In the genomic region with DNA sequence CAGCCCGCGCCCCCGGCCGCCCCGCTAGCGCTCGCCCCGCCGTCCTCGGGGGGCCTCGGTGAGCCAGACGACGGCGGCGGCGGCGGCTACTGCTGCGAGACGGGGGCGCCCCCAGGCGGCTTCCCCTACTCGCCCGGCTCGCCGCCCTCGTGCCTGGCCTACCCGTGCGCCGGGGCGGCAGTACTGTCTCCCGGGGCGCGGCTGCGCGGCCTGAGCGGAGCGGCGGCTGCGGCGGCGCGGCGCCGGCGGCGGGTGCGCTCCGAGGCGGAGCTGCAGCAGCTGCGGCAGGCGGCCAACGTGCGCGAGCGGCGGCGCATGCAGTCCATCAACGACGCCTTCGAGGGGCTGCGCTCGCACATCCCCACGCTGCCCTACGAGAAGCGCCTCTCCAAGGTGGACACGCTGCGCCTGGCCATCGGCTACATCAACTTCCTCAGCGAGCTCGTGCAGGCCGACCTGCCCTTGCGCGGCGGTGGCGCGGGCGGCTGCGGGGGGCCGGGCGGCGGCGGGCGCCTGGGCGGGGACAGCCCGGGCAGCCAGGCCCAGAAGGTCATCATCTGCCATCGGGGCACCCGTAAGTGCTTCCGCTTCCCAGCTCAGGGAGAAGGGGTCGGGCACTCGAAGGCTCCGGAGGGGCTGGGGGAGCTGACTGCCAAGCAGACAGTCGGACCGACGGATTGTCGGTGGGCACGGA, we compare ENCODE assay signal across 21 cellular contexts. TPM values are rescaled to one million over a fixed set of nuclear protein-coding genes. Genes with fewer than 3 reads are reported as not detected.
DNase-seq lines count a peak whose midpoint lies in the region; ATAC-seq and TF ChIP-seq lines count a peak whose summit lies in the region.
"Had no signal": no experiment of that assay in that cellular context is flagged by ENCODE, and none has a peak within 500 bp of the region (broad histone marks: within the 10 kb centered on the region; RNA-seq: fewer than 3 reads in every experiment).

No MANE protein-coding gene starts in this region.

- H3K9me2 ChIP-seq in neural cell (ENCODE audit: insufficient read depth, low read length) (no peaks in the 10 kb centered on the region), PC-3 (replicated peaks; ENCODE audit: low read length) (no peaks in the 10 kb centered on the region)

- H3K9me3 ChIP-seq in HUES48 (ENCODE audit: control insufficient read depth, insufficient read depth, low read length), result no peaks in the 10 kb centered on the region
- H3K9me3 ChIP-seq in neural cell (ENCODE audit: low read length), result no peaks in the 10 kb centered on the region
- H3K9me3 ChIP-seq in PC-3 (ENCODE audit: low read length), result no peaks in the 10 kb centered on the region
- no peaks in the 10 kb centered on the region for H3K9me3 ChIP-seq in colonic mucosa
- H3K9me3 ChIP-seq: heart left ventricle, left lung, upper lobe of left lung had no signal

- CTCF ChIA-PET in PC-3 (lab: Charles Lee), result no interaction called here

- H2AFZ ChIP-seq in neural cell (ENCODE audit: low read depth, low read length) (no peak overlapping the region), PC-3 (ENCODE audit: low read length) (no peak overlapping the region)

- intact Hi-C loops in PC-3 (cut with micrococcal nuclease), result no loop called here
- intact Hi-C loops in colonic mucosa (cut with DNase I), result no loop called here

- no peak for ATAC-seq in PC-3
- ATAC-seq: heart left ventricle, left lung had no signal

- H3K36me3 ChIP-seq in HUES48 (ENCODE audit: control insufficient read depth, insufficient read depth, low read length) (no peaks in the 10 kb centered on the region), neural cell (ENCODE audit: insufficient read depth, low read length) (no peaks in the 10 kb centered on the region), PC-3 (ENCODE audit: low read depth, low read length) (no peaks in the 10 kb centered on the region), colonic mucosa (no peaks in the 10 kb centered on the region)
- H3K36me3 ChIP-seq: heart left ventricle, left lung, upper lobe of left lung had no signal

- H3K27me3 ChIP-seq in HUES48 (ENCODE audit: control insufficient read depth, insufficient read depth, low read length) (peaks cover 99% of the 10 kb centered on the region), neural cell (ENCODE audit: insufficient read depth, low read depth, low read length) (peaks cover 98% of the 10 kb centered on the region), PC-3 (ENCODE audit: low read length) (peaks cover 22% of the 10 kb centered on the region), colonic mucosa (peaks cover 59% of the 10 kb centered on the region)

- H3K4me1 ChIP-seq in HUES48 (ENCODE audit: control insufficient read depth, insufficient read depth, low read length) (peaks cover 28% of the 10 kb centered on the region), PC-3 (ENCODE audit: insufficient read depth, low read length) (no peaks in the 10 kb centered on the region), colonic mucosa (no peaks in the 10 kb centered on the region)

- TF ChIP-seq EP300 in neural cell (conservative IDR thresholded peaks at IDR 0.05; ENCODE audit: poor library complexity, severe bottlenecking), result no peak

- H3K27ac ChIP-seq in HUES48 (ENCODE audit: low read depth, low read length) (no peak overlapping the region), coronary artery (no peak overlapping the region), neural cell (ENCODE audit: low read length) (no peak overlapping the region), PC-3 (ENCODE audit: low read length) (no peak overlapping the region), colonic mucosa (no peak overlapping the region)
- H3K27ac ChIP-seq: 22Rv1, heart left ventricle, left lung, upper lobe of left lung had no signal

- H3K27me3 Mint-ChIP-seq in osteocyte (ENCODE audit: unreplicated experiment), result peaks cover 70% of the 10 kb centered on the region

- no peaks in the 10 kb centered on the region for H3K9me3 Mint-ChIP-seq in osteocyte (ENCODE audit: unreplicated experiment)
- H3K9me3 Mint-ChIP-seq: CD4-positive, alpha-beta T cell had no signal

- H3K9ac ChIP-seq in HUES48 (ENCODE audit: low read depth, low read length) (no peak overlapping the region), neural cell (ENCODE audit: low read length) (no peak overlapping the region), PC-3 (ENCODE audit: low read length) (no peak overlapping the region), colonic mucosa (ENCODE audit: low read depth in 2 of 2, low read length in 2 of 2) (no peak overlapping the region)

- no TSS peak for BruUV-seq in PC-3 (replicated peaks; lab: Mats Ljungman, UMichigan)

- H3K4me2 ChIP-seq in neural cell (ENCODE audit: low read length), result no peak overlapping the region
- H3K4me2 ChIP-seq in PC-3 (ENCODE audit: low read length), result no peak overlapping the region

- H4K20me1 ChIP-seq in neural cell (ENCODE audit: insufficient read depth), result no peaks in the 10 kb centered on the region
- no peaks in the 10 kb centered on the region for H4K20me1 ChIP-seq in PC-3 (ENCODE audit: low read length)

- peak; percentile 10 for TF ChIP-seq RAD21 in neural cell (conservative IDR thresholded peaks at IDR 0.05)

- H3K4me3 Mint-ChIP-seq in osteocyte (ENCODE audit: unreplicated experiment), result no peak overlapping the region
- H3K4me3 Mint-ChIP-seq: CD4-positive, alpha-beta T cell had no signal

- no peak for TF ChIP-seq CTCF in coronary artery (IDR thresholded peaks at IDR 0.05)
- peak; percentile 25 for TF ChIP-seq CTCF in neural cell (IDR thresholded peaks at IDR 0.05; ENCODE audit: poor library complexity, severe bottlenecking)
- TF ChIP-seq CTCF in osteocyte (IDR thresholded peaks at IDR 0.05), result no peak
- TF ChIP-seq CTCF in PC-3 (conservative IDR thresholded peaks at IDR 0.05; ENCODE audit: low read depth, low read length), result no peak
- no peak for TF ChIP-seq CTCF in colonic mucosa (IDR thresholded peaks at IDR 0.05)

- H3K4me3 ChIP-seq in HUES48 (ENCODE audit: low read depth, low read length), result peak overlapping the region; percentile 44; the same call in 1 of the 2 replicates
- H3K4me3 ChIP-seq in coronary artery, result peak overlapping the region; percentile 43
- H3K4me3 ChIP-seq in neural cell (ENCODE audit: low read length), result peak overlapping the region; percentile 40
- no peak overlapping the region for H3K4me3 ChIP-seq in PC-3 (ENCODE audit: low read length)
- H3K4me3 ChIP-seq in colonic mucosa, result no peak overlapping the region
- H3K4me3 ChIP-seq: left lung had no signal

- H3F3A ChIP-seq in neural cell (ENCODE audit: insufficient read depth, low read length, poor library complexity, severe bottlenecking) (no peaks in the 10 kb centered on the region), PC-3 (ENCODE audit: low read length, unreplicated experiment) (no peaks in the 10 kb centered on the region)

- POLR2A ChIA-PET in PC-3 (lab: Charles Lee; ENCODE audit: unreplicated experiment), result no interaction called here

- DNase-seq in DMS 273 (lab: John Stamatoyannopoulos, UW; ENCODE audit: unreplicated experiment), result peak; percentile 70
- no peak for DNase-seq in DMS 273 treated with DMSO at 0.1 percent for 48 hours (lab: John Stamatoyannopoulos, UW)
- DNase-seq in coronary artery (ENCODE audit: low spot score), result no peak
- DNase-seq in osteocyte (ENCODE audit: extremely low spot score, unreplicated experiment), result no peak
- no peak for DNase-seq in PC-3
- DNase-seq in colonic mucosa, result no peak
- DNase-seq: CD4-positive, alpha-beta T cell; GF-D8; heart left ventricle; NCI-H510A; RPMI8226; T-helper 1 cell had no signal

- H3K4me1 Mint-ChIP-seq in osteocyte (ENCODE audit: unreplicated experiment), result peaks cover 7% of the 10 kb centered on the region

- no peaks in the 10 kb centered on the region for H3K36me3 Mint-ChIP-seq in osteocyte (ENCODE audit: unreplicated experiment)

- H3K27ac Mint-ChIP-seq in osteocyte (ENCODE audit: unreplicated experiment), result no peak overlapping the region
- H3K27ac Mint-ChIP-seq: CD4-positive, alpha-beta T cell had no signal

- H3K79me2 ChIP-seq in neural cell (replicated peaks; ENCODE audit: insufficient read depth, low read length), result no peaks in the 10 kb centered on the region
- H3K79me2 ChIP-seq in PC-3 (ENCODE audit: low read length), result no peaks in the 10 kb centered on the region

TF ChIP-seq in neural cell, 6 proteins besides CTCF, POLR2A, EP300 and RAD21:
- TF ChIP-seq SMC3 (conservative IDR thresholded peaks at IDR 0.05; ENCODE audit: poor library complexity), result no peak
- TF ChIP-seq EZH2 (IDR thresholded peaks at IDR 0.05; ENCODE audit: borderline replicate concordance, insufficient read depth, low read length, poor library complexity, severe bottlenecking), result no peak
- TF ChIP-seq TAF1 (IDR thresholded peaks at IDR 0.05; ENCODE audit: low read depth), result no peak
- TF ChIP-seq REST (IDR thresholded peaks at IDR 0.05; ENCODE audit: borderline replicate concordance), result no peak
- no peak for TF ChIP-seq POLR2AphosphoS5 (IDR thresholded peaks at IDR 0.05)
- TF ChIP-seq MXI1 (conservative IDR thresholded peaks at IDR 0.05; ENCODE audit: poor library complexity, severe bottlenecking), result no peak

RNA-seq across cellular contexts. Expression of gene PTF1A, which starts 0.8 kb away (rescaled TPM):
- not detected in 2 replicates for polyA plus RNA-seq in neural cell
- polyA minus RNA-seq in neural cell, result not detected in 2 replicates
- total RNA-seq in osteocyte (not detected in 2 replicates), PC-3 (2014; rRNA removed) (not detected in 2 replicates), colonic mucosa (not detected)
- total RNA-seq: CD4-positive, alpha-beta T cell; epithelial cell of proximal tubule; heart left ventricle; HT-29; left lung; myocyte; renal cortical epithelial cell; upper lobe of left lung had no signal
- polyA plus RNA-seq: heart left ventricle had no signal

Comparison
In these comparisons a context has a peak if more than half of its experiments do, and no peak if none do; other contexts are left out.
1. H3K4me3 ChIP-seq: peak in HUES48 (single experiment), coronary artery (single experiment) and neural cell (single experiment); none in PC-3 (single experiment) and colonic mucosa (single experiment).